ENCODE assay signal across 1 cellular context in the genomic region with DNA sequence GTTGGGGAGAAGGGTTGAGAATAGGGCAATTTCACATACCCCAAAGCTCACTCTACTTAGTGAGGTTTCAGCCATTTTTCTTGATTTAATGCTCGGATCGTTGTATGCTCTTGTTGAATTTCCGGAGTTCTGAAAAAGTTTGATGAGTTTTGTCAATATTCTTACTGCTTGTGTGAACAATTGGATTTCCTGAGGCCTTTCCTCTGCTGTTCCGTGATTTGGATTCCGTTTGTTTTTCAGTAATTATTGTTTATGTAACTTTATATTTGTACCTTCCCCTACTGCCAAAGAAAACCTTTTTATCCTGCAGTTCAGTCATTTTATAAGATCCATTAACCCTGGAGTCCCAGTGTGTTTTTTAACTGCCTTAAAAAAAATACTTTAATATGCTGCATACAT.
TF ChIP-seq lines count a peak whose summit lies in the region.

No MANE protein-coding gene starts in this region.

TF ChIP-seq in endothelial cell of umbilical vein, 7 proteins besides CTCF, POLR2A, EP300 and RAD21:
- no peak for TF ChIP-seq FOS (IDR thresholded peaks at IDR 0.05; ENCODE audit: borderline replicate concordance, insufficient read depth, low read length)
- no peak for TF ChIP-seq EZH2 (IDR thresholded peaks at IDR 0.05; ENCODE audit: borderline replicate concordance, low read depth, low read length, severe bottlenecking)
- TF ChIP-seq JUN (IDR thresholded peaks at IDR 0.05; ENCODE audit: borderline replicate concordance, insufficient read depth, insufficient read length, low read depth): no peak
- no peak for TF ChIP-seq GATA2 (IDR thresholded peaks at IDR 0.05; ENCODE audit: insufficient read depth, insufficient read length, low read depth, low read length)
- TF ChIP-seq MYC (IDR thresholded peaks at IDR 0.05; ENCODE audit: low read depth, low read length): no peak
- TF ChIP-seq, protein P1, sequence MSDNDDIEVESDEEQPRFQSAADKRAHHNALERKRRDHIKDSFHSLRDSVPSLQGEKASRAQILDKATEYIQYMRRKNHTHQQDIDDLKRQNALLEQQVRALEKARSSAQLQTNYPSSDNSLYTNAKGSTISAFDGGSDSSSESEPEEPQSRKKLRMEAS (IDR thresholded peaks at IDR 0.05; ENCODE audit: insufficient read depth, insufficient read length): no peak
- TF ChIP-seq POLR2AphosphoS5 (IDR thresholded peaks at IDR 0.05; ENCODE audit: insufficient read depth, low read depth, low read length): no peak
